Comparison of ENCODE assay signal across 23 cellular contexts in genomic region chr4:144968606-144969005, GRCh38.
"Had no signal": no experiment of that assay in that cellular context is flagged by ENCODE, and none has a peak within 500 bp of the region (broad histone marks: within the 10 kb centered on the region; RNA-seq: fewer than 3 reads in every experiment).

No MANE protein-coding gene starts in this region.

- H3K4me2 ChIP-seq: smooth muscle cell had no signal

- H3K27me3 ChIP-seq: left lung, ovary, right atrium auricular region, right lobe of liver, suprapubic skin, tibial artery, uterus had no signal

- H3K4me1 ChIP-seq: left lung, lower lobe of right lung, right atrium auricular region, right lobe of liver, suprapubic skin, uterus had no signal

- H3K36me3 ChIP-seq: left lung, lower lobe of right lung, ovary, right atrium auricular region, right lobe of liver, suprapubic skin, thoracic aorta, tibial artery, uterus had no signal

- DNase-seq: hypothalamus; immature natural killer cell; kidney; left colon; left lung; lower lobe of right lung; midbrain; mucosa of descending colon; naive thymus-derived CD4-positive, alpha-beta T cell; ovary; right lobe of liver; stimulated activated CD4-positive, alpha-beta T cell treated with anti-CD3 and anti-CD28 coated beads, Interleukin-12 subunit alpha, Interleukin-12 subunit beta, amount 100 ng/mL, for 4 hours; stimulated activated CD4-positive, alpha-beta T cell treated with anti-CD3 and anti-CD28 coated beads, Interleukin-15, amount 100 ng/mL, for 24 hours; stimulated activated CD4-positive, alpha-beta T cell treated with anti-CD3 and anti-CD28 coated beads, Interleukin-2, amount 100 ng/mL, for 24 hours; stimulated activated CD4-positive, alpha-beta T cell treated with anti-CD3 and anti-CD28 coated beads, Interleukin-4, amount 100 ng/mL, for 1 hour; stimulated activated naive CD4-positive, alpha-beta T cell; tibial artery; uterus had no signal

- H3K4me3 ChIP-seq: left lung, lower lobe of right lung, mucosa of descending colon, ovary, right atrium auricular region, right lobe of liver, smooth muscle cell, suprapubic skin, thoracic aorta, tibial artery, uterus had no signal

- H3K27ac ChIP-seq: left lung, lower lobe of right lung, ovary, right atrium auricular region, right lobe of liver, suprapubic skin, thoracic aorta, tibial artery, uterus had no signal

- FAIRE-seq: islet of Langerhans, kidney had no signal

- H3K9me3 ChIP-seq: lower lobe of right lung, mucosa of descending colon, ovary, right atrium auricular region, right lobe of liver, suprapubic skin, thoracic aorta, tibial artery, uterus had no signal
